Comparison of ENCODE assay signal across 1 cellular context in genomic region chr16:70577256-70577698, GRCh38.
TF ChIP-seq lines count a peak whose summit lies in the region.

No MANE protein-coding gene starts in this region.

TF ChIP-seq in HepG2, 621 proteins besides CTCF, POLR2A, EP300 and RAD21 (continued from another document):
- TF ChIP-seq ZNF687 (CRISPR knock-in tag; IDR thresholded peaks at IDR 0.05) (0 out of 2 replicates have a peak, but pooled peaks have one; percentile 17), USF2 (IDR thresholded peaks at IDR 0.05; ENCODE audit: low read depth, low read length) (no peak), USF2 (CRISPR knock-in tag; IDR thresholded peaks at IDR 0.05; ENCODE audit: borderline replicate concordance) (no peak), ZNF234 (CRISPR knock-in tag; conservative IDR thresholded peaks at IDR 0.05) (no peak), MED1 (CRISPR knock-in tag; IDR thresholded peaks at IDR 0.05) (no peak), NR3C1 (CRISPR knock-in tag; IDR thresholded peaks at IDR 0.05) (no peak), ZNF768 (CRISPR knock-in tag; IDR thresholded peaks at IDR 0.05) (no peak), ZNF607 (CRISPR knock-in tag; IDR thresholded peaks at IDR 0.05; ENCODE audit: borderline replicate concordance) (no peak), RARA (CRISPR knock-in tag; IDR thresholded peaks at IDR 0.05) (no peak), AGO2 (optimal IDR thresholded peaks at IDR 0.05; ENCODE audit: low read depth, low read length) (peak; percentile 82), ZNF451 (CRISPR knock-in tag; IDR thresholded peaks at IDR 0.05) (no peak), RORA (CRISPR knock-in tag; IDR thresholded peaks at IDR 0.05) (no peak), BRCA1 (CRISPR knock-in tag; IDR thresholded peaks at IDR 0.05) (no peak), ZNF816 (CRISPR knock-in tag; IDR thresholded peaks at IDR 0.05; ENCODE audit: borderline replicate concordance) (no peak), BCL3 (CRISPR knock-in tag; IDR thresholded peaks at IDR 0.05) (no peak), SP5 (CRISPR knock-in tag; IDR thresholded peaks at IDR 0.05; ENCODE audit: borderline replicate concordance, low read depth) (no peak), AGO1 (IDR thresholded peaks at IDR 0.05; ENCODE audit: low read depth, low read length, poor library complexity, severe bottlenecking) (peak; percentile 74), ZFP41 (CRISPR knock-in tag; IDR thresholded peaks at IDR 0.05; ENCODE audit: borderline replicate concordance) (no peak), HNRNPL (IDR thresholded peaks at IDR 0.05; ENCODE audit: low read depth, low read length) (0 out of 2 replicates have a peak, but pooled peaks have one; percentile 24), MLXIP (CRISPR knock-in tag; IDR thresholded peaks at IDR 0.05; ENCODE audit: borderline replicate concordance) (no peak), ZFP36L1 (CRISPR knock-in tag; IDR thresholded peaks at IDR 0.05) (no peak)
- TF ChIP-seq, protein P1, sequence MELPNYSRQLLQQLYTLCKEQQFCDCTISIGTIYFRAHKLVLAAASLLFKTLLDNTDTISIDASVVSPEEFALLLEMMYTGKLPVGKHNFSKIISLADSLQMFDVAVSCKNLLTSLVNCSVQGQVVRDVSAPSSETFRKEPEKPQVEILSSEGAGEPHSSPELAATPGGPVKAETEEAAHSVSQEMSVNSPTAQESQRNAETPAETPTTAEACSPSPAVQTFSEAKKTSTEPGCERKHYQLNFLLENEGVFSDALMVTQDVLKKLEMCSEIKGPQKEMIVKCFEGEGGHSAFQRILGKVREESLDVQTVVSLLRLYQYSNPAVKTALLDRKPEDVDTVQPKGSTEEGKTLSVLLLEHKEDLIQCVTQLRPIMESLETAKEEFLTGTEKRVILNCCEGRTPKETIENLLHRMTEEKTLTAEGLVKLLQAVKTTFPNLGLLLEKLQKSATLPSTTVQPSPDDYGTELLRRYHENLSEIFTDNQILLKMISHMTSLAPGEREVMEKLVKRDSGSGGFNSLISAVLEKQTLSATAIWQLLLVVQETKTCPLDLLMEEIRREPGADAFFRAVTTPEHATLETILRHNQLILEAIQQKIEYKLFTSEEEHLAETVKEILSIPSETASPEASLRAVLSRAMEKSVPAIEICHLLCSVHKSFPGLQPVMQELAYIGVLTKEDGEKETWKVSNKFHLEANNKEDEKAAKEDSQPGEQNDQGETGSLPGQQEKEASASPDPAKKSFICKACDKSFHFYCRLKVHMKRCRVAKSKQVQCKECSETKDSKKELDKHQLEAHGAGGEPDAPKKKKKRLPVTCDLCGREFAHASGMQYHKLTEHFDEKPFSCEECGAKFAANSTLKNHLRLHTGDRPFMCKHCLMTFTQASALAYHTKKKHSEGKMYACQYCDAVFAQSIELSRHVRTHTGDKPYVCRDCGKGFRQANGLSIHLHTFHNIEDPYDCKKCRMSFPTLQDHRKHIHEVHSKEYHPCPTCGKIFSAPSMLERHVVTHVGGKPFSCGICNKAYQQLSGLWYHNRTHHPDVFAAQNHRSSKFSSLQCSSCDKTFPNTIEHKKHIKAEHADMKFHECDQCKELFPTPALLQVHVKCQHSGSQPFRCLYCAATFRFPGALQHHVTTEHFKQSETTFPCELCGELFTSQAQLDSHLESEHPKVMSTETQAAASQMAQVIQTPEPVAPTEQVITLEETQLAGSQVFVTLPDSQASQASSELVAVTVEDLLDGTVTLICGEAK (IDR thresholded peaks at IDR 0.05), result no peak
- TF ChIP-seq, protein P1 (CRISPR knock-in tag; IDR thresholded peaks at IDR 0.05), result no peak
